18 cellular contexts compared by ENCODE assay signal in genomic region chr7:108360058-108360800, GRCh38.
A peak's percentile ranks its signal among the peaks of the same experiment; 100 is the strongest.
DNase-seq lines count a peak whose midpoint lies in the region; ATAC-seq and TF ChIP-seq lines count a peak whose summit lies in the region.
"Had no signal": no experiment of that assay in that cellular context is flagged by ENCODE, and none has a peak within 500 bp of the region (broad histone marks: within the 10 kb centered on the region; RNA-seq: fewer than 3 reads in every experiment).

No MANE protein-coding gene starts in this region.

- no peaks in the 10 kb centered on the region for H3K36me3 Mint-ChIP-seq in activated B cell treated with CpG ODN at 0.5 μM for 24 hours (ENCODE audit: low read depth)
- no peaks in the 10 kb centered on the region for H3K36me3 Mint-ChIP-seq in stimulated activated naive B cell treated with anti-CD40 and anti-IgM and Interleukin-4, amounts not matched to agents 10 μg/mL and 1 μg/mL and 100 μg/mL, for 72 hours

- no peak for DNase-seq in SK-N-SH
- peak; percentile 21 to 33 for DNase-seq in Kasumi-1 (lab: John Stamatoyannopoulos, UW)
- DNase-seq in activated B cell treated with CpG ODN at 0.5 μM for 24 hours: no peak
- DNase-seq in stimulated activated naive B cell treated with anti-CD40 and anti-IgM and Interleukin-4, amounts not matched to agents 10 μg/mL and 1 μg/mL and 100 μg/mL, for 72 hours: no peak
- no peak for DNase-seq in activated CD8-positive, alpha-beta memory T cell treated with anti-CD3 and anti-CD28 coated beads, Interleukin-2, amount 50 U/mL, for 48 hours
- DNase-seq in GM20000 (ENCODE audit: low spot score): no peak
- DNase-seq in H7: no peak
- DNase-seq: C1 segment of cervical spinal cord, HCEC 1CT, NCI-H1048, NCI-H146, NCI-H2081 treated with DMSO at 0.1 percent for 48 hours, NCI-H510A treated with DMSO at 0.1 percent for 48 hours, NCI-H82, SHP77 treated with DMSO at 0.1 percent for 48 hours, SW 1271 had no signal

- no peaks in the 10 kb centered on the region for H3K9me3 ChIP-seq in SK-N-SH

- H3K4me3 ChIP-seq in SK-N-SH (ENCODE audit: low read depth in 2 of 2, low read length in 1 of 2) (no peak overlapping the region), H7 (ENCODE audit: insufficient read depth, low read depth, low read length) (no peak overlapping the region)

- ATAC-seq in SK-N-SH treated with all-trans-retinoic acid at 6 μM for 48 hours (no peak), activated B cell treated with CpG ODN at 0.5 μM for 24 hours (ENCODE audit: low read depth) (peak; percentile 45)
- ATAC-seq in stimulated activated naive B cell treated with anti-CD40 and anti-IgM and Interleukin-4, amounts not matched to agents 10 μg/mL and 1 μg/mL and 100 μg/mL, for 72 hours (replicated peaks): peak; percentile 53 to 66

- H3K27ac ChIP-seq in SK-N-SH (ENCODE audit: low read depth in 2 of 2, low read length in 1 of 2): peak overlapping the region in 1 of 2 experiments; percentile 79; a peak in 2 of 4 replicates
- H3K27ac ChIP-seq: HL-60 had no signal

- H3K27ac Mint-ChIP-seq in activated B cell treated with CpG ODN at 0.5 μM for 24 hours: peak overlapping the region; percentile 57
- no peak overlapping the region for H3K27ac Mint-ChIP-seq in stimulated activated naive B cell treated with anti-CD40 and anti-IgM and Interleukin-4, amounts not matched to agents 10 μg/mL and 1 μg/mL and 100 μg/mL, for 72 hours

- CTCF ChIA-PET in SK-N-SH (lab: Yijun Ruan, JAX) (no interaction called here), activated B cell treated with CpG ODN at 0.5 μM for 24 hours (lab: Charles Lee) (no interaction called here)

- POLR2A ChIA-PET in SK-N-SH (lab: Yijun Ruan, JAX): no interaction called here
- POLR2A ChIA-PET in activated B cell treated with CpG ODN at 0.5 μM for 24 hours (lab: Charles Lee): no interaction called here

- TF ChIP-seq CTCF in SK-N-SH (IDR thresholded peaks at IDR 0.05) (no peak), activated B cell treated with CpG ODN at 0.5 μM for 24 hours (IDR thresholded peaks at IDR 0.05) (no peak), GM20000 (IDR thresholded peaks at IDR 0.05; ENCODE audit: extremely low read depth, missing control alignments) (no peak)

- H3K9ac ChIP-seq in SK-N-SH: no peak overlapping the region

- peak in 1 of 2 experiments; percentile 33; a peak in 2 of 4 replicates for TF ChIP-seq EP300 in SK-N-SH (IDR thresholded peaks at IDR 0.05; ENCODE audit: borderline replicate concordance in 1 of 2, low read depth in 1 of 2, low read length in 1 of 2)

- no peaks in the 10 kb centered on the region for H3K9me2 ChIP-seq in SK-N-SH

- 31% methylated on average over 2 of the region's 2 CpGs for WGBS in SK-N-SH (ENCODE audit: low lambda C conversion rate)

- H3K79me2 ChIP-seq in SK-N-SH (ENCODE audit: insufficient read depth): no peaks in the 10 kb centered on the region

- no peaks in the 10 kb centered on the region; the same call in 1 of the 2 replicates for H3K27me3 ChIP-seq in SK-N-SH (ENCODE audit: insufficient read depth)
- H3K27me3 ChIP-seq in H7 (ENCODE audit: control insufficient read depth, insufficient read depth, low read length): no peaks in the 10 kb centered on the region

- H3K36me3 ChIP-seq in SK-N-SH (replicated peaks in 1 of 2; ENCODE audit: control insufficient read depth in 1 of 2, insufficient read depth in 2 of 2, low read length in 1 of 2) (peaks cover 0 to 2% of the 10 kb centered on the region in 2 experiments), H7 (replicated peaks; ENCODE audit: control insufficient read depth, insufficient read depth, low read length) (no peaks in the 10 kb centered on the region)

- H3K9me3 Mint-ChIP-seq in activated B cell treated with CpG ODN at 0.5 μM for 24 hours: no peaks in the 10 kb centered on the region
- H3K9me3 Mint-ChIP-seq in stimulated activated naive B cell treated with anti-CD40 and anti-IgM and Interleukin-4, amounts not matched to agents 10 μg/mL and 1 μg/mL and 100 μg/mL, for 72 hours: peaks cover 0 to 1% of the 10 kb centered on the region in 2 donors

- no peak for TF ChIP-seq RAD21 in SK-N-SH (IDR thresholded peaks at IDR 0.05; ENCODE audit: low read length)

- H2AFZ ChIP-seq in SK-N-SH (ENCODE audit: low read depth): no peak overlapping the region

- no peaks in the 10 kb centered on the region for H3K27me3 Mint-ChIP-seq in activated B cell treated with CpG ODN at 0.5 μM for 24 hours
- H3K27me3 Mint-ChIP-seq in stimulated activated naive B cell treated with anti-CD40 and anti-IgM and Interleukin-4, amounts not matched to agents 10 μg/mL and 1 μg/mL and 100 μg/mL, for 72 hours: peaks cover 0 to 5% of the 10 kb centered on the region in 2 donors

- H3K4me1 ChIP-seq in SK-N-SH (ENCODE audit: control insufficient read depth in 1 of 2, insufficient read depth in 2 of 2, low read depth in 1 of 2, low read length in 1 of 2): peaks cover 0 to 17% of the 10 kb centered on the region in 2 experiments; a peak in 2 of 4 replicates

- no peaks in the 10 kb centered on the region for H3F3A ChIP-seq in SK-N-SH (replicated peaks; ENCODE audit: insufficient read depth)

- no peak overlapping the region for H3K4me2 ChIP-seq in SK-N-SH

- H3K4me1 Mint-ChIP-seq in activated B cell treated with CpG ODN at 0.5 μM for 24 hours: peaks cover 23% of the 10 kb centered on the region
- peaks cover 9 to 20% of the 10 kb centered on the region in 2 donors for H3K4me1 Mint-ChIP-seq in stimulated activated naive B cell treated with anti-CD40 and anti-IgM and Interleukin-4, amounts not matched to agents 10 μg/mL and 1 μg/mL and 100 μg/mL, for 72 hours

- no peaks in the 10 kb centered on the region for H4K20me1 ChIP-seq in SK-N-SH (ENCODE audit: insufficient read depth)

- intact Hi-C loops in activated B cell treated with CpG ODN at 0.5 μM for 24 hours (cut with micrococcal nuclease): no loop called here

- peak overlapping the region; percentile 3 for H3K4me3 Mint-ChIP-seq in activated B cell treated with CpG ODN at 0.5 μM for 24 hours
- H3K4me3 Mint-ChIP-seq in stimulated activated naive B cell treated with anti-CD40 and anti-IgM and Interleukin-4, amounts not matched to agents 10 μg/mL and 1 μg/mL and 100 μg/mL, for 72 hours: no peak overlapping the region

TF ChIP-seq in SK-N-SH, 30 proteins besides CTCF, POLR2A, EP300 and RAD21:
- no peak for TF ChIP-seq SIN3A (IDR thresholded peaks at IDR 0.05; ENCODE audit: borderline replicate concordance, low read depth, low read length)
- TF ChIP-seq RCOR1 (IDR thresholded peaks at IDR 0.05; ENCODE audit: low read length): peak; percentile 57

TF ChIP-seq in SK-N-SH treated with all-trans-retinoic acid at 6 μM for 48 hours, 23 proteins besides CTCF, POLR2A, EP300 and RAD21 (continues in another document):
- TF ChIP-seq ZNF8 (CRISPR knock-in tag; IDR thresholded peaks at IDR 0.05): no peak
- TF ChIP-seq TOX (CRISPR knock-in tag; IDR thresholded peaks at IDR 0.05; ENCODE audit: borderline replicate concordance): no peak
- no peak for TF ChIP-seq PPARA (CRISPR knock-in tag; IDR thresholded peaks at IDR 0.05; ENCODE audit: borderline replicate concordance)
- no peak for TF ChIP-seq ESRRG (CRISPR knock-in tag; IDR thresholded peaks at IDR 0.05)
- TF ChIP-seq CREB5 (CRISPR knock-in tag; IDR thresholded peaks at IDR 0.05; ENCODE audit: low read depth): no peak
- TF ChIP-seq GLIS3 (CRISPR knock-in tag; IDR thresholded peaks at IDR 0.05): no peak
- TF ChIP-seq SNAI2 (CRISPR knock-in tag; IDR thresholded peaks at IDR 0.05): no peak
- no peak for TF ChIP-seq ZC3H10 (CRISPR knock-in tag; IDR thresholded peaks at IDR 0.05)
- no peak for TF ChIP-seq ISL1 (CRISPR knock-in tag; IDR thresholded peaks at IDR 0.05)
- TF ChIP-seq, protein P1, sequence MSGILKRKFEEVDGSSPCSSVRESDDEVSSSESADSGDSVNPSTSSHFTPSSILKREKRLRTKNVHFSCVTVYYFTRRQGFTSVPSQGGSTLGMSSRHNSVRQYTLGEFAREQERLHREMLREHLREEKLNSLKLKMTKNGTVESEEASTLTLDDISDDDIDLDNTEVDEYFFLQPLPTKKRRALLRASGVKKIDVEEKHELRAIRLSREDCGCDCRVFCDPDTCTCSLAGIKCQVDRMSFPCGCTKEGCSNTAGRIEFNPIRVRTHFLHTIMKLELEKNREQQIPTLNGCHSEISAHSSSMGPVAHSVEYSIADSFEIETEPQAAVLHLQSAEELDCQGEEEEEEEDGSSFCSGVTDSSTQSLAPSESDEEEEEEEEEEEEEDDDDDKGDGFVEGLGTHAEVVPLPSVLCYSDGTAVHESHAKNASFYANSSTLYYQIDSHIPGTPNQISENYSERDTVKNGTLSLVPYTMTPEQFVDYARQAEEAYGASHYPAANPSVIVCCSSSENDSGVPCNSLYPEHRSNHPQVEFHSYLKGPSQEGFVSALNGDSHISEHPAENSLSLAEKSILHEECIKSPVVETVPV (CRISPR knock-in tag; IDR thresholded peaks at IDR 0.05): no peak
- TF ChIP-seq RARB (CRISPR knock-in tag; IDR thresholded peaks at IDR 0.05): no peak
- no peak for TF ChIP-seq ZNF565 (CRISPR knock-in tag; conservative IDR thresholded peaks at IDR 0.05; ENCODE audit: low read depth)
- no peak for TF ChIP-seq POU6F1 (CRISPR knock-in tag; IDR thresholded peaks at IDR 0.05; ENCODE audit: borderline replicate concordance, low read depth)

Comparison
In these comparisons a context has a peak if more than half of its experiments do, and no peak if none do; other contexts are left out.
1. DNase-seq: peak in Kasumi-1 (2 of 2); none in SK-N-SH (single experiment), activated B cell treated with CpG ODN at 0.5 μM for 24 hours (single experiment), stimulated activated naive B cell treated with anti-CD40 and anti-IgM and Interleukin-4, amounts not matched to agents 10 μg/mL and 1 μg/mL and 100 μg/mL, for 72 hours (single experiment), activated CD8-positive, alpha-beta memory T cell treated with anti-CD3 and anti-CD28 coated beads, Interleukin-2, amount 50 U/mL, for 48 hours (single experiment), GM20000 (single experiment) and H7 (single experiment).